In genomic region chr3:161556533-161556932, GRCh38 we compare ENCODE assay signal across 35 cellular contexts. TPM values are rescaled to one million over a fixed set of nuclear protein-coding genes. Genes with fewer than 3 reads are reported as not detected.
"Had no signal": no experiment of that assay in that cellular context is flagged by ENCODE, and none has a peak within 500 bp of the region (broad histone marks: within the 10 kb centered on the region; RNA-seq: fewer than 3 reads in every experiment).

No MANE protein-coding gene starts in this region.

- ATAC-seq: activated CD8-positive, alpha-beta T cell treated with anti-CD3 and anti-CD28 coated beads for 36 hours; activated T-cell treated with anti-CD3 and anti-CD28 coated beads, Interleukin-2, amount 50 U/mL, for 72 hours; activated T-helper 17 cell treated with anti-CD3 and anti-CD28 coated beads, Interleukin-2, amount 50 U/mL, for 72 hours; Right ventricle myocardium inferior had no signal

- H2AFZ ChIP-seq: PC-9 had no signal

- FAIRE-seq: astrocyte, bronchial epithelial cell, RCC 7860, TTC549 had no signal

- H3K27me3 ChIP-seq: MG63 had no signal

- DNase-seq: activated CD4-positive, alpha-beta T cell treated with anti-CD3 and anti-CD28 coated beads, Interleukin-2, amount 10 ng/mL, durations not matched to agents 24 days and 14 days; activated CD4-positive, alpha-beta T cell treated with anti-CD3 and anti-CD28 coated beads, Interleukin-2, amount 50 U/mL, for 4 hours; activated CD8-positive, alpha-beta T cell treated with anti-CD3 and anti-CD28 coated beads for 36 hours; activated effector memory CD4-positive, alpha-beta T cell treated with anti-CD3 and anti-CD28 coated beads, Interleukin-2, amount 50 U/mL, for 16 hours; activated naive CD4-positive, alpha-beta T cell; activated naive CD4-positive, alpha-beta T cell treated with anti-CD3 and anti-CD28 coated beads, Interleukin-2, amount 50 U/mL, for 16 hours; activated naive CD8-positive, alpha-beta T cell treated with anti-CD3 and anti-CD28 coated beads for 36 hours; activated T-cell treated with anti-CD3 and anti-CD28 coated beads, Interleukin-2, amount 50 U/mL, for 1 hour; activated T-cell treated with anti-CD3 and anti-CD28 coated beads, Interleukin-2, amount 50 U/mL, for 72 hours; central memory CD4-positive, alpha-beta T cell; Kasumi-1; KBM-7; MG63; MV-4-11; NCI-H1092; NCI-H1436 treated with DMSO at 0.1 percent for 48 hours; NCI-H1694 treated with DMSO at 0.1 percent for 48 hours; NCI-H2029 treated with DMSO at 0.1 percent for 48 hours; NCI-H2171 treated with DMSO at 0.1 percent for 48 hours; NCI-H2227 treated with DMSO at 0.1 percent for 48 hours; NCI-H446; NCI-H524; NCI-H69; NCI-H82; PC-9; SIG-M5 had no signal

- H3K36me3 ChIP-seq: MG63 had no signal

- H3K9me3 ChIP-seq: MG63 had no signal

- H3K4me2 ChIP-seq: PC-9 had no signal

- H3K27ac ChIP-seq: PC-9, RWPE1 had no signal

- H3K4me3 ChIP-seq: MG63, PC-9 had no signal

RNA-seq across cellular contexts. Expression of gene OTOL1, which starts 59.9 kb away (rescaled TPM):
- total RNA-seq: activated CD4-positive, alpha-beta T cell treated with anti-CD3 and anti-CD28 coated beads, Interleukin-2, amount 10 ng/mL, durations not matched to agents 24 days and 14 days; activated CD8-positive, alpha-beta memory T cell treated with anti-CD3 and anti-CD28 coated beads for 36 hours; activated CD8-positive, alpha-beta T cell treated with anti-CD3 and anti-CD28 coated beads for 36 hours; activated naive CD8-positive, alpha-beta T cell treated with anti-CD3 and anti-CD28 coated beads for 36 hours; activated T-cell treated with anti-CD3 and anti-CD28 coated beads, Interleukin-2, amount 50 U/mL, for 72 hours; activated T-helper 17 cell treated with anti-CD3 and anti-CD28 coated beads, Interleukin-2, amount 50 U/mL, for 72 hours; astrocyte; bronchial epithelial cell; PC-9; Right ventricle myocardium inferior had no signal
- polyA plus RNA-seq: IgD-negative memory B cell had no signal
